Comparison of ENCODE assay signal across 1 cellular context in the genomic region with DNA sequence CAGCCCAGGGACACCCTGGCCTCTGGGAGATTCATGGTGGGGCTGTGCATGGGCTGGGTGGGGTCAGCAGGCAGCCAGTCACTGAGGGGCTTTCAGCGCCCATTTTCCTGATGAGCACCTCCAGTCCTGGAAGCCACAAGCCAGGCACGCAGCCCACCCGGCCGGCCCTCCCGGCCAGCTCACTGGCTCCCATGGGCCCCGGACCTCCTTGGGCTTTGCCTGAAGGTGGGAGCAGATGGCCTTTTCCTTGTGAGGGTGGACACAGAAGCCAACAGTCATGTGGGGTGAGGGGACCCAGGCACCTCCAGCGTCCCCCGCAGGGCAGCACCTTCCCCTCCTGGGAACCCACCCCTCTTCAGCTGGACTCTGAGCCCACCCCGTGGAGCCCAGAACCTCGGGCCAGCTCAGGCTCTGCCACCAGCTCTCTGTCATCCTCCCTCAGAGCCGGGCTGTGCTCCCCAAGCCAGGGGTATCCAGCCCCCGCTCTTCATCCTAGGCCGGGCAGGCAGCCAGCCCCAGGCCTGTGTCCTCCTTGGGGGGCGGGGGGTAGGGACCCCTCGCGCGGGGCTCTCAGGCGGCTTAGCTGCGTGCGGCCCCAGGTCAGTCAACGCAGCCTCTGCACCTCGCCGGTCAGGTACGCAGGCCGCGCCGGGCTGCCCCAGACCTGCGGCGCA.
TF ChIP-seq lines count a peak whose summit lies in the region.

No MANE protein-coding gene starts in this region.

TF ChIP-seq in SK-N-SH, 30 proteins besides CTCF, POLR2A, EP300 and RAD21 (continued from another document):
- TF ChIP-seq, protein P1, sequence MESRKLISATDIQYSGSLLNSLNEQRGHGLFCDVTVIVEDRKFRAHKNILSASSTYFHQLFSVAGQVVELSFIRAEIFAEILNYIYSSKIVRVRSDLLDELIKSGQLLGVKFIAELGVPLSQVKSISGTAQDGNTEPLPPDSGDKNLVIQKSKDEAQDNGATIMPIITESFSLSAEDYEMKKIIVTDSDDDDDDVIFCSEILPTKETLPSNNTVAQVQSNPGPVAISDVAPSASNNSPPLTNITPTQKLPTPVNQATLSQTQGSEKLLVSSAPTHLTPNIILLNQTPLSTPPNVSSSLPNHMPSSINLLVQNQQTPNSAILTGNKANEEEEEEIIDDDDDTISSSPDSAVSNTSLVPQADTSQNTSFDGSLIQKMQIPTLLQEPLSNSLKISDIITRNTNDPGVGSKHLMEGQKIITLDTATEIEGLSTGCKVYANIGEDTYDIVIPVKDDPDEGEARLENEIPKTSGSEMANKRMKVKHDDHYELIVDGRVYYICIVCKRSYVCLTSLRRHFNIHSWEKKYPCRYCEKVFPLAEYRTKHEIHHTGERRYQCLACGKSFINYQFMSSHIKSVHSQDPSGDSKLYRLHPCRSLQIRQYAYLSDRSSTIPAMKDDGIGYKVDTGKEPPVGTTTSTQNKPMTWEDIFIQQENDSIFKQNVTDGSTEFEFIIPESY (IDR thresholded peaks at IDR 0.05; ENCODE audit: borderline replicate concordance, low read depth): no peak
- TF ChIP-seq FOSL2 (IDR thresholded peaks at IDR 0.05; ENCODE audit: borderline replicate concordance, low read depth) (no peak), MEF2A (IDR thresholded peaks at IDR 0.05; ENCODE audit: borderline replicate concordance, low read depth) (no peak), NRF1 (IDR thresholded peaks at IDR 0.05; ENCODE audit: low read depth, low read length) (no peak), GABPA (IDR thresholded peaks at IDR 0.05; ENCODE audit: low read depth) (no peak), SMC3 (IDR thresholded peaks at IDR 0.05; ENCODE audit: low read depth, low read length) (no peak), POLR2AphosphoS5 (IDR thresholded peaks at IDR 0.05; ENCODE audit: low read depth, low read length) (no peak)
- TF ChIP-seq, protein P2, sequence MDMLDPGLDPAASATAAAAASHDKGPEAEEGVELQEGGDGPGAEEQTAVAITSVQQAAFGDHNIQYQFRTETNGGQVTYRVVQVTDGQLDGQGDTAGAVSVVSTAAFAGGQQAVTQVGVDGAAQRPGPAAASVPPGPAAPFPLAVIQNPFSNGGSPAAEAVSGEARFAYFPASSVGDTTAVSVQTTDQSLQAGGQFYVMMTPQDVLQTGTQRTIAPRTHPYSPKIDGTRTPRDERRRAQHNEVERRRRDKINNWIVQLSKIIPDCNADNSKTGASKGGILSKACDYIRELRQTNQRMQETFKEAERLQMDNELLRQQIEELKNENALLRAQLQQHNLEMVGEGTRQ (IDR thresholded peaks at IDR 0.05; ENCODE audit: borderline replicate concordance, low read depth, low read length): no peak
